In the genomic region with DNA sequence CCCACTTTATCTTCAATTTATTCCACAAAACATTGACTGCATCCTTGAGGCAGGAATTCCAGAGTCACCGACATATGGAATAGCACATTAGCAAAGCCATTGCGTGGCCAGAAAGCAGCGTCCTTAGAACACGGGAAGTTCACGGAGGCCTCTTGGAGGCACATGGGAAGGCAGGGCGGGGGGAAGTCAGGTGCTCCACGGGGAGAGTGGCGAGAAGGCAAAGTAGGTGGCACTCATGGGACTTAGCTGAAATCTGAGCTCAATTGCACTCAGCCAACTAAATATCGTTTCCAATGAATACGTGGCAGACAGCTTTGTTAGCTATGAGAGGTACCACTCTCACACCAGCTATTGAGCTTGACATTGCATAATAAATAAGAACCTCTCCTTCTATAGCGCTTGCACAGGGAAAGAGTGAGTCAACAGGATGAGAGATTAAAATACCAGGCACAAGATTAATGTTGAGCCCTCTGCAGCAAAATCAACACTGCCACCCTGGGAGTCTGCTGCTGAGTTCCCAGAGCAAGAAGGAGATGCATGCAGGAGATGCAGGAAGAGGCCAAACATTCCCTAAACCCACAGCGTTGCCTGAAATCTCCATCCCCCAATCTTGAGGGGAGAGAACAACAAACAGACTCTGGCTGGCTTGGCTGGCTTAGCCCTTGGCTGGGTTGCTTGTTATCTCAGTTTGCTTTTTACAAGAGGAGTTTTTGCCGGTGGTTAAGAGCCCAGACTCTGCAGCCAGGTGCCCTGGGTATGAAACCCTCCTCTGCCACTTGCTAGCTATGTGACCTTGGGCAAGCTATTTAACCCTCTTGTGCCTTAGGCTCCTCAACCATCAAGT, we compare ENCODE assay signal across 9 cellular contexts. TPM values are rescaled to one million over a fixed set of nuclear protein-coding genes. Genes with fewer than 3 reads are reported as not detected.
DNase-seq lines count a peak whose midpoint lies in the region; ATAC-seq and TF ChIP-seq lines count a peak whose summit lies in the region.
"Had no signal": no experiment of that assay in that cellular context is flagged by ENCODE, and none has a peak within 500 bp of the region (broad histone marks: within the 10 kb centered on the region; RNA-seq: fewer than 3 reads in every experiment).

No MANE protein-coding gene starts in this region.

- H4K20me1 ChIP-seq in PC-3 (ENCODE audit: low read length) = no peaks in the 10 kb centered on the region

- H3K27ac ChIP-seq in PC-3 (ENCODE audit: low read length) = peak overlapping the region; percentile 97

- H3K27me3 Mint-ChIP-seq in activated T-helper 2 cell treated with anti-CD3 and anti-CD28 coated beads, Interferon-gamma antibody, Interleukin-2, Interleukin-4, amounts not matched to agents 10 μg/mL and 5 μg/mL and 100 μg/mL, durations not matched to agents 14 hours and 24 hours and 36 hours (ENCODE audit: low read depth) = peaks cover 9% of the 10 kb centered on the region

- peaks cover 17% of the 10 kb centered on the region for H3K4me1 Mint-ChIP-seq in activated T-helper 2 cell treated with anti-CD3 and anti-CD28 coated beads, Interferon-gamma antibody, Interleukin-2, Interleukin-4, amounts not matched to agents 10 μg/mL and 5 μg/mL and 100 μg/mL, durations not matched to agents 14 hours and 24 hours and 36 hours (ENCODE audit: low read depth)
- H3K4me1 Mint-ChIP-seq: CD4-positive, CD25-positive, alpha-beta regulatory T cell had no signal

- POLR2A ChIA-PET in PC-3 (lab: Charles Lee; ENCODE audit: unreplicated experiment) = no interaction called here

- peak; percentile 65 for ATAC-seq in PC-3
- ATAC-seq in mucosa of descending colon = no peak

- H3K4me3 ChIP-seq in PC-3 (ENCODE audit: low read length) = no peak overlapping the region
- H3K4me3 ChIP-seq in fibroblast of villous mesenchyme (ENCODE audit: low read depth, low read length) = no peak overlapping the region
- H3K4me3 ChIP-seq in mucosa of descending colon = no peak overlapping the region

- CTCF ChIA-PET in PC-3 (lab: Charles Lee) = interaction anchor here (0.8 kb wide), 1 partner anchor 38 kb away, joined by 5 read pairs; no protein-coding TSS in a partner anchor

- H3F3A ChIP-seq in PC-3 (ENCODE audit: low read length, unreplicated experiment) = peaks cover 11% of the 10 kb centered on the region

- no TSS peak for BruUV-seq in PC-3 (replicated peaks; lab: Mats Ljungman, UMichigan)

- H3K9me2 ChIP-seq in PC-3 (replicated peaks; ENCODE audit: low read length) = no peaks in the 10 kb centered on the region

- H3K9me3 ChIP-seq in PC-3 (ENCODE audit: low read length) (no peaks in the 10 kb centered on the region), mucosa of descending colon (no peaks in the 10 kb centered on the region)

- DNase-seq in SIG-M5 treated with dmso at 0.1 percent for 504 hours (lab: John Stamatoyannopoulos, UW; ENCODE audit: unreplicated experiment) = peak; percentile 21
- DNase-seq in SIG-M5 (lab: John Stamatoyannopoulos, UW) = no peak
- peak; percentile 92 for DNase-seq in PC-3
- peak; percentile 99 for DNase-seq in fibroblast of villous mesenchyme (ENCODE audit: low read depth)
- DNase-seq in stromal cell of bone marrow (ENCODE audit: low read depth) = peak; percentile 97
- no peak for DNase-seq in activated T-helper 2 cell treated with anti-CD3 and anti-CD28 coated beads, Interferon-gamma antibody, Interleukin-2, Interleukin-4, amounts not matched to agents 10 μg/mL and 5 μg/mL and 100 μg/mL, durations not matched to agents 14 hours and 24 hours and 36 hours (ENCODE audit: low spot score)
- no peak for DNase-seq in DMS 273 (lab: John Stamatoyannopoulos, UW; ENCODE audit: unreplicated experiment)
- no peak for DNase-seq in mucosa of descending colon
- DNase-seq: CD4-positive, CD25-positive, alpha-beta regulatory T cell had no signal

- H3K9me3 Mint-ChIP-seq in activated T-helper 2 cell treated with anti-CD3 and anti-CD28 coated beads, Interferon-gamma antibody, Interleukin-2, Interleukin-4, amounts not matched to agents 10 μg/mL and 5 μg/mL and 100 μg/mL, durations not matched to agents 14 hours and 24 hours and 36 hours = no peaks in the 10 kb centered on the region

- no peak overlapping the region for H3K27ac Mint-ChIP-seq in activated T-helper 2 cell treated with anti-CD3 and anti-CD28 coated beads, Interferon-gamma antibody, Interleukin-2, Interleukin-4, amounts not matched to agents 10 μg/mL and 5 μg/mL and 100 μg/mL, durations not matched to agents 14 hours and 24 hours and 36 hours
- H3K27ac Mint-ChIP-seq: CD4-positive, CD25-positive, alpha-beta regulatory T cell had no signal

- peaks cover 79% of the 10 kb centered on the region for H3K4me1 ChIP-seq in PC-3 (ENCODE audit: insufficient read depth, low read length)
- no peaks in the 10 kb centered on the region for H3K4me1 ChIP-seq in mucosa of descending colon (ENCODE audit: low read depth)

- peak overlapping the region; percentile 5; the same call in 1 of the 2 replicates for H2AFZ ChIP-seq in PC-3 (ENCODE audit: low read length)

- H3K36me3 ChIP-seq in PC-3 (ENCODE audit: low read depth, low read length) (no peaks in the 10 kb centered on the region), mucosa of descending colon (ENCODE audit: low read depth) (no peaks in the 10 kb centered on the region)

- H3K36me3 Mint-ChIP-seq in activated T-helper 2 cell treated with anti-CD3 and anti-CD28 coated beads, Interferon-gamma antibody, Interleukin-2, Interleukin-4, amounts not matched to agents 10 μg/mL and 5 μg/mL and 100 μg/mL, durations not matched to agents 14 hours and 24 hours and 36 hours (ENCODE audit: low read depth) = no peaks in the 10 kb centered on the region
- H3K36me3 Mint-ChIP-seq: CD4-positive, CD25-positive, alpha-beta regulatory T cell had no signal

- H3K4me2 ChIP-seq in PC-3 (ENCODE audit: low read length) = peak overlapping the region; percentile 65

- H3K4me3 Mint-ChIP-seq in activated T-helper 2 cell treated with anti-CD3 and anti-CD28 coated beads, Interferon-gamma antibody, Interleukin-2, Interleukin-4, amounts not matched to agents 10 μg/mL and 5 μg/mL and 100 μg/mL, durations not matched to agents 14 hours and 24 hours and 36 hours (ENCODE audit: low read depth) = no peak overlapping the region
- H3K4me3 Mint-ChIP-seq: CD4-positive, CD25-positive, alpha-beta regulatory T cell had no signal

- H3K9ac ChIP-seq in PC-3 (ENCODE audit: low read length) = peak overlapping the region; percentile 78

- H3K79me2 ChIP-seq in PC-3 (ENCODE audit: low read length) = no peaks in the 10 kb centered on the region

- no peaks in the 10 kb centered on the region for H3K27me3 ChIP-seq in PC-3 (ENCODE audit: low read length)

- TF ChIP-seq CTCF in PC-3 (conservative IDR thresholded peaks at IDR 0.05; ENCODE audit: low read depth, low read length) (no peak), fibroblast of villous mesenchyme (IDR thresholded peaks at IDR 0.05; ENCODE audit: insufficient read depth, low read depth, low read length) (no peak), mucosa of descending colon (IDR thresholded peaks at IDR 0.05) (no peak)

- intact Hi-C loops in PC-3 (cut with micrococcal nuclease) = loop anchor here (2.0 to 10.0 kb wide), 3 partner anchors 32 to 982 kb away; partner anchors contain the start of gene NETO2
- intact Hi-C loops in activated T-helper 2 cell treated with anti-CD3 and anti-CD28 coated beads, Interferon-gamma antibody, Interleukin-2, Interleukin-4, amounts not matched to agents 10 μg/mL and 5 μg/mL and 100 μg/mL, durations not matched to agents 14 hours and 24 hours and 36 hours (cut with micrococcal nuclease) = loop anchor here (10.0 kb wide), 1 partner anchor 412 kb away; no protein-coding TSS in a partner anchor
- intact Hi-C loops in mucosa of descending colon (cut with DNase I, micrococcal nuclease) = no loop called here

RNA-seq across cellular contexts. Expression of gene ABCC12, which starts 28.8 kb away (rescaled TPM):
- total RNA-seq in PC-3 (2014; rRNA removed) (not detected in 2 replicates), fibroblast of villous mesenchyme (under 0.01 TPM in 1 of 2 replicates, not detected in the other), mucosa of descending colon (not detected)
- not detected in 2 replicates for total RNA-seq in activated T-helper 2 cell treated with anti-CD3 and anti-CD28 coated beads, Interferon-gamma antibody, Interleukin-2, Interleukin-4, amounts not matched to agents 10 μg/mL and 5 μg/mL and 100 μg/mL, durations not matched to agents 14 hours and 24 hours and 36 hours
- total RNA-seq: CD4-positive, CD25-positive, alpha-beta regulatory T cell had no signal

Comparison
In these comparisons a context has a peak if more than half of its experiments do, and no peak if none do; other contexts are left out.
1. DNase-seq: peak in SIG-M5 treated with dmso at 0.1 percent for 504 hours (single experiment), PC-3 (single experiment), fibroblast of villous mesenchyme (single experiment) and stromal cell of bone marrow (single experiment); none in SIG-M5 (single experiment), activated T-helper 2 cell treated with anti-CD3 and anti-CD28 coated beads, Interferon-gamma antibody, Interleukin-2, Interleukin-4, amounts not matched to agents 10 μg/mL and 5 μg/mL and 100 μg/mL, durations not matched to agents 14 hours and 24 hours and 36 hours (single experiment), DMS 273 (single experiment) and mucosa of descending colon (0 of 3).
2. intact Hi-C loops: an anchor here in PC-3 (2.0 to 10.0 kb wide) and activated T-helper 2 cell treated with anti-CD3 and anti-CD28 coated beads, Interferon-gamma antibody, Interleukin-2, Interleukin-4, amounts not matched to agents 10 μg/mL and 5 μg/mL and 100 μg/mL, durations not matched to agents 14 hours and 24 hours and 36 hours (10.0 kb wide); none called in mucosa of descending colon.